In genomic region chr6:131981624-131981978, GRCh38 we compare ENCODE assay signal across 25 cellular contexts. TPM values are rescaled to one million over a fixed set of nuclear protein-coding genes. Genes with fewer than 3 reads are reported as not detected.
"Had no signal": no experiment of that assay in that cellular context is flagged by ENCODE, and none has a peak within 500 bp of the region (broad histone marks: within the 10 kb centered on the region; RNA-seq: fewer than 3 reads in every experiment).

No MANE protein-coding gene starts in this region.

- H3K27me3 ChIP-seq: right atrium auricular region, suprapubic skin, vagina had no signal

- H3K4me1 Mint-ChIP-seq: activated naive CD4-positive, alpha-beta T cell treated with anti-CD3 and anti-CD28 coated beads, Interleukin-2, amount 10 ng/mL, durations not matched to agents 7 days and 5 days; activated naive CD8-positive, alpha-beta T cell treated with anti-CD3 and anti-CD28 coated beads, Interleukin-2, amount 50 U/mL, for 24 hours; stimulated activated naive CD8-positive, alpha-beta T cell treated with anti-CD3 and anti-CD28 coated beads, Interleukin-15, amount 100 ng/mL, for 72 hours had no signal

- H3K4me3 ChIP-seq: prostate gland, right atrium auricular region, skin epidermis, suprapubic skin, vagina had no signal

- FAIRE-seq: frontal cortex had no signal

- H3K36me3 ChIP-seq: prostate gland, right atrium auricular region, suprapubic skin, vagina, WERI-Rb-1 had no signal

- H3K27me3 Mint-ChIP-seq: activated naive CD4-positive, alpha-beta T cell treated with anti-CD3 and anti-CD28 coated beads, Interleukin-2, amount 10 ng/mL, durations not matched to agents 7 days and 5 days; brain; stimulated activated naive CD8-positive, alpha-beta T cell treated with anti-CD3 and anti-CD28 coated beads, Interleukin-15, amount 100 ng/mL, for 72 hours had no signal

- DNase-seq: activated CD4-positive, alpha-beta T cell treated with anti-CD3 and anti-CD28 coated beads for 1 hour; activated CD8-positive, alpha-beta memory T cell treated with anti-CD3 and anti-CD28 coated beads for 24 hours; activated CD8-positive, alpha-beta memory T cell treated with anti-CD3 and anti-CD28 coated beads, Interleukin-2, amount 50 U/mL, for 48 hours; activated effector memory CD4-positive, alpha-beta T cell treated with Interleukin-2 at 50 U/mL for 16 hours; activated naive CD4-positive, alpha-beta T cell treated with anti-CD3 and anti-CD28 coated beads, Interleukin-2, amount 10 ng/mL, durations not matched to agents 7 days and 5 days; activated naive CD8-positive, alpha-beta T cell treated with anti-CD3 and anti-CD28 coated beads, Interleukin-2, amount 50 U/mL, for 24 hours; activated T-cell treated with anti-CD3 and anti-CD28 coated beads, Interleukin-2, amount 50 U/mL, for 48 hours; anterior cingulate cortex; central memory CD4-positive, alpha-beta T cell; erythroblast; head of caudate nucleus; occipital lobe; stimulated activated CD4-positive, alpha-beta T cell treated with anti-CD3 and anti-CD28 coated beads, Interleukin-15, amount 100 ng/mL, for 24 hours; stimulated activated CD4-positive, alpha-beta T cell treated with anti-CD3 and anti-CD28 coated beads, Interleukin-2, amount 100 ng/mL, for 48 hours; stimulated activated naive CD8-positive, alpha-beta T cell treated with anti-CD3 and anti-CD28 coated beads, Interleukin-15, amount 100 ng/mL, for 72 hours; trophoblast cell; WERI-Rb-1 had no signal

- H3K27ac Mint-ChIP-seq: activated naive CD4-positive, alpha-beta T cell treated with anti-CD3 and anti-CD28 coated beads, Interleukin-2, amount 10 ng/mL, durations not matched to agents 7 days and 5 days; activated naive CD8-positive, alpha-beta T cell treated with anti-CD3 and anti-CD28 coated beads, Interleukin-2, amount 50 U/mL, for 24 hours; stimulated activated naive CD8-positive, alpha-beta T cell treated with anti-CD3 and anti-CD28 coated beads, Interleukin-15, amount 100 ng/mL, for 72 hours had no signal

- H3K9me3 Mint-ChIP-seq: activated naive CD4-positive, alpha-beta T cell treated with anti-CD3 and anti-CD28 coated beads, Interleukin-2, amount 10 ng/mL, durations not matched to agents 7 days and 5 days; activated naive CD8-positive, alpha-beta T cell treated with anti-CD3 and anti-CD28 coated beads, Interleukin-2, amount 50 U/mL, for 24 hours; brain; stimulated activated naive CD8-positive, alpha-beta T cell treated with anti-CD3 and anti-CD28 coated beads, Interleukin-15, amount 100 ng/mL, for 72 hours had no signal

- H3K27ac ChIP-seq: prostate gland, right atrium auricular region, suprapubic skin, vagina, WERI-Rb-1 had no signal

- H3K9me3 ChIP-seq: prostate gland, right atrium auricular region, suprapubic skin, vagina had no signal

- H3K4me1 ChIP-seq: vagina had no signal

- H3K36me3 Mint-ChIP-seq: activated naive CD4-positive, alpha-beta T cell treated with anti-CD3 and anti-CD28 coated beads, Interleukin-2, amount 10 ng/mL, durations not matched to agents 7 days and 5 days; brain had no signal

- ATAC-seq: activated naive CD8-positive, alpha-beta T cell treated with anti-CD3 and anti-CD28 coated beads, Interleukin-2, amount 50 U/mL, for 24 hours; stimulated activated naive CD8-positive, alpha-beta T cell treated with anti-CD3 and anti-CD28 coated beads, Interleukin-15, amount 100 ng/mL, for 72 hours had no signal

- H3K4me3 Mint-ChIP-seq: activated naive CD4-positive, alpha-beta T cell treated with anti-CD3 and anti-CD28 coated beads, Interleukin-2, amount 10 ng/mL, durations not matched to agents 7 days and 5 days; activated naive CD8-positive, alpha-beta T cell treated with anti-CD3 and anti-CD28 coated beads, Interleukin-2, amount 50 U/mL, for 24 hours; brain; stimulated activated naive CD8-positive, alpha-beta T cell treated with anti-CD3 and anti-CD28 coated beads, Interleukin-15, amount 100 ng/mL, for 72 hours had no signal

RNA-seq across cellular contexts. Expression of gene CCN2, which starts 30.4 kb away (rescaled TPM):
- total RNA-seq: T-helper 1 cell treated with Interleukin-12 subunit alpha and Interleukin-12 subunit beta and Interleukin-4 antibody, amounts not matched to agents 30 ng/mL and 1 ng/mL, for 36 hours had no signal
